ENCODE assay signal across 28 cellular contexts in genomic region chr4:113987382-113987930, GRCh38.
"Had no signal": no experiment of that assay in that cellular context is flagged by ENCODE, and none has a peak within 500 bp of the region (broad histone marks: within the 10 kb centered on the region; RNA-seq: fewer than 3 reads in every experiment).

No MANE protein-coding gene starts in this region.

- DNase-seq: dorsolateral prefrontal cortex; effector CD8-positive, alpha-beta T cell; endodermal cell; hypothalamus; kidney; mucosa of descending colon; naive B cell; right lobe of liver; small intestine; stimulated activated CD4-positive, alpha-beta T cell treated with anti-CD3 and anti-CD28 coated beads, Interleukin-12 subunit alpha, Interleukin-12 subunit beta, amount 100 ng/mL, for 4 hours; stimulated activated CD4-positive, alpha-beta T cell treated with anti-CD3 and anti-CD28 coated beads, Interleukin-1b, Interleukin-23, amount 100 ng/mL, for 48 hours; stimulated activated CD4-positive, alpha-beta T cell treated with anti-CD3 and anti-CD28 coated beads, Interleukin-4, amount 100 ng/mL, for 1 hour; stimulated activated CD8-positive, alpha-beta memory T cell treated with anti-CD3 and anti-CD28 coated beads, Interleukin-4, amount 100 ng/mL, for 48 hours; stimulated activated naive CD4-positive, alpha-beta T cell; stimulated activated naive CD8-positive, alpha-beta T cell treated with anti-CD3 and anti-CD28 coated beads, Interleukin-15, amount 100 ng/mL, for 72 hours; thyroid gland; trophoblast cell had no signal

- H3K79me2 ChIP-seq: parathyroid adenoma had no signal

- H3K27ac Mint-ChIP-seq: endodermal cell; memory B cell; mesothelial cell of epicardium; naive B cell; natural killer cell treated with Interleukin-12 subunit alpha and Interleukin-12 subunit beta and Interleukin-15 and Interleukin-18, amount 100 ng/mL, for 72 hours; progenitor cell of endocrine pancreas; stimulated activated naive CD8-positive, alpha-beta T cell treated with anti-CD3 and anti-CD28 coated beads, Interleukin-15, amount 100 ng/mL, for 72 hours had no signal

- H3K4me3 ChIP-seq: dorsolateral prefrontal cortex, esophagus muscularis mucosa, lung, mucosa of descending colon, right lobe of liver, thyroid gland, vagina had no signal

- H3K27me3 ChIP-seq: esophagus muscularis mucosa, right lobe of liver, thyroid gland, vagina had no signal

- H3K27ac ChIP-seq: dorsolateral prefrontal cortex, epithelial cell of prostate, esophagus muscularis mucosa, parathyroid adenoma, right lobe of liver, thyroid gland, vagina had no signal

- H3K4me3 Mint-ChIP-seq: endodermal cell; memory B cell; mesothelial cell of epicardium; naive B cell; natural killer cell treated with Interleukin-12 subunit alpha and Interleukin-12 subunit beta and Interleukin-15 and Interleukin-18, amount 100 ng/mL, for 72 hours; neural crest cell; stimulated activated naive CD8-positive, alpha-beta T cell treated with anti-CD3 and anti-CD28 coated beads, Interleukin-15, amount 100 ng/mL, for 72 hours had no signal

- H3K9me3 ChIP-seq: esophagus muscularis mucosa, mucosa of descending colon, right lobe of liver, thyroid gland, vagina had no signal

- H3K36me3 Mint-ChIP-seq: memory B cell had no signal

- ATAC-seq: left lobe of liver; mucosa of descending colon; natural killer cell treated with Interleukin-12 subunit alpha and Interleukin-12 subunit beta and Interleukin-15 and Interleukin-18, amount 100 ng/mL, for 72 hours; right lobe of liver; stimulated activated naive CD8-positive, alpha-beta T cell treated with anti-CD3 and anti-CD28 coated beads, Interleukin-15, amount 100 ng/mL, for 72 hours had no signal

- H3K36me3 ChIP-seq: esophagus muscularis mucosa, right lobe of liver, thyroid gland, vagina had no signal

- H3K4me1 Mint-ChIP-seq: endodermal cell; memory B cell; naive B cell; neural crest cell; stimulated activated naive CD8-positive, alpha-beta T cell treated with anti-CD3 and anti-CD28 coated beads, Interleukin-15, amount 100 ng/mL, for 72 hours had no signal

- H3K9ac ChIP-seq: parathyroid adenoma had no signal

- H3K4me1 ChIP-seq: parathyroid adenoma, right lobe of liver, thyroid gland, vagina had no signal

- H2AFZ ChIP-seq: parathyroid adenoma had no signal
